Comparison of ENCODE assay signal across 1 cellular context in the genomic region with DNA sequence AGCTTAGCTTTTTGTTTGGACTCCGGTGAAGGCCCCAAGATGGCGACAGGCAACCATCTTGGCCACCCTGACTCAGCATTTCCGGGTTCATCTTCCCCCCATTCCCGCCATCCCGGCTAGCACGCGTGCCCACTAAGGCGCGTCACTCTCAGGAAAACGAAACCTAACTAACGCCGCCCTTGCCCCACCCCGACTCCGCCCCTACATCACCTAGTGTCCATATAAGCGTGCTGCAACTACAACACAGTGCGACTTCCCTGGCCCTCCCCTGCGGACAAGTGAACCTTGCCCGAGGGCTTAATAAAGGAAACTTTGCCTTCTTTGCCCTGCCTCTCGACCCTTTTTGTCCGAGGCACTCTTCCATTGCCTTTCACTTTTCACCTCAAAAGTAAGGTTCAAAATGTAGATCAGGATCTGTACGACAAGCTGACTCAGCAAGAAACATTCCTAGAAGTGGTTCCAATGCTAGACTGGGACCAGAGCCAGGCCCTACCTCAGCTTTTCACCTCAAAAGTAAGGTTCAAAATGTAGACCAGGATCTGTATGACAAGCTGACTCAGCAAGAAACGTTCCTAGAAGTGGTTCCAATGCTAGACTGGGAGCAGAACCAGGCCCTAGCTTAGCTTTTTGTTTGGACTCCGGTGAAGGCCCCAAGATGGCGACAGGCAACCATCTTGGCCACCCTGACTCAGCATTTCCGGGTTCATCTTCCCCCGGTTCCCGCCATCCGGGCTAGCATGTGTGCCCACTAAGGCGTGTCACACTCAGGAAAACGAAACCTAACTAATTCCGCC.
TF ChIP-seq lines count a peak whose summit lies in the region.

No MANE protein-coding gene starts in this region.

TF ChIP-seq in IMR-90, 13 proteins besides CTCF, POLR2A, EP300 and RAD21:
- peak; percentile 81 for TF ChIP-seq MAFK (IDR thresholded peaks at IDR 0.05; ENCODE audit: low read depth, low read length)
